13 cellular contexts compared by ENCODE assay signal in the genomic region with DNA sequence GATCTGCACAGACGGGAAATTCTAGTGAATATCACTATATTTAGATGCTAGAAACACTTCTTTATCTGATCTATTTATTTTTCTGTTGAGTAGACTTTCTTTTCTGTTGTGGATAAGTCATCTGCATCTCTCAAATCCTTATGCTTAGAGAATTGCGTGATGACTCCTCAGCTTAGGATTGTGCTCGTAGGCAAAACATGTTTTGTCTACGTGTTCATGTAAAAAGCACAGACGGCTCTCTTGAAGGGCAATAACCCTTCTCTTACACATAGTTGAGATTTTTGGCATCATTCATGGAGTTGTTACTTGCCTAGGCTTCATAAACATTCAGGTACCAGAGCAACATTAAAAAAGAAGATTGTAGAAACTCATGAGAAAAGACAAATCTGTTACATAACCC. TPM values are rescaled to one million over a fixed set of nuclear protein-coding genes. Genes with fewer than 3 reads are reported as not detected.
DNase-seq lines count a peak whose midpoint lies in the region; ATAC-seq and TF ChIP-seq lines count a peak whose summit lies in the region.
"Had no signal": no experiment of that assay in that cellular context is flagged by ENCODE, and none has a peak within 500 bp of the region (broad histone marks: within the 10 kb centered on the region; RNA-seq: fewer than 3 reads in every experiment).

No MANE protein-coding gene starts in this region.

- H3K9ac ChIP-seq in mammary epithelial cell (ENCODE audit: insufficient read depth, low read length), result peak overlapping the region; percentile 46

- peak overlapping the region in 2 of 3 experiments; percentile 1 to 6 for H3K4me3 ChIP-seq in mammary epithelial cell (replicated peaks in 1 of 3; ENCODE audit: insufficient read depth in 1 of 3, low read depth in 2 of 3, low read length in 3 of 3)
- H3K4me3 ChIP-seq in tibial artery, result no peak overlapping the region
- H3K4me3 ChIP-seq: right lobe of liver, SJCRH30 had no signal

- BruUV-seq in mammary epithelial cell (replicated peaks; lab: Mats Ljungman, UMichigan), result no TSS peak

- H3K4me1 ChIP-seq in mammary epithelial cell (ENCODE audit: insufficient read depth, low read length), result peaks cover 54% of the 10 kb centered on the region
- H3K4me1 ChIP-seq in tibial artery, result peaks cover 0 to 72% (median 28%) of the 10 kb centered on the region in 4 donors

- ATAC-seq in GM18867 (IDR thresholded peaks at IDR 0.05; ENCODE audit: unreplicated experiment), result no peak
- ATAC-seq: left lobe of liver had no signal

- H3K36me3 ChIP-seq in mammary epithelial cell (ENCODE audit: insufficient read depth, low read length), result no peaks in the 10 kb centered on the region
- no peaks in the 10 kb centered on the region for H3K36me3 ChIP-seq in tibial artery
- H3K36me3 ChIP-seq: right lobe of liver, SJCRH30 had no signal

- no peaks in the 10 kb centered on the region for H4K20me1 ChIP-seq in mammary epithelial cell (ENCODE audit: insufficient read depth, low read length)

- H3K27me3 ChIP-seq in mammary epithelial cell (ENCODE audit: insufficient read depth, low read length), result no peaks in the 10 kb centered on the region
- H3K27me3 ChIP-seq in tibial artery, result no peaks in the 10 kb centered on the region
- H3K27me3 ChIP-seq: right lobe of liver, SJCRH30 had no signal

- TF ChIP-seq CTCF in mammary epithelial cell (conservative IDR thresholded peaks at IDR 0.05 in 1 of 2, IDR thresholded peaks at IDR 0.05 in 1 of 2; ENCODE audit: extremely low read depth in 1 of 2, insufficient read depth in 1 of 2, low read depth in 1 of 2, low read length in 2 of 2) (no peak), tibial artery (IDR thresholded peaks at IDR 0.05) (no peak)

- peaks cover 96% of the 10 kb centered on the region for H3K79me2 ChIP-seq in mammary epithelial cell (ENCODE audit: insufficient read depth, low read length)

- peak overlapping the region; percentile 75 for H3K4me2 ChIP-seq in mammary epithelial cell (ENCODE audit: insufficient read depth, low read depth, low read length)

- no peak overlapping the region for H2AFZ ChIP-seq in mammary epithelial cell (ENCODE audit: low read depth, low read length)

- DNase-seq in HS-5 (ENCODE audit: low read depth) (peak; percentile 15), mammary epithelial cell (peak; percentile 92), iris pigment epithelial cell (ENCODE audit: low read depth) (peak; percentile 99), tibial artery (no peak), DMS114 treated with DMSO at 0.1 percent for 48 hours (lab: John Stamatoyannopoulos, UW; ENCODE audit: unreplicated experiment) (no peak), NCI-H82 (lab: John Stamatoyannopoulos, UW) (no peak), D341Med (ENCODE audit: low spot score) (no peak)
- DNase-seq: activated CD4-positive, alpha-beta T cell treated with anti-CD3 and anti-CD28 coated beads for 4 hours; activated naive CD4-positive, alpha-beta T cell treated with Interleukin-2 at 50 U/mL for 16 hours; right lobe of liver; SJCRH30 had no signal

- H3K9me3 ChIP-seq in mammary epithelial cell (replicated peaks; ENCODE audit: insufficient read depth, low read length), result no peaks in the 10 kb centered on the region
- H3K9me3 ChIP-seq in tibial artery, result no peaks in the 10 kb centered on the region
- H3K9me3 ChIP-seq: right lobe of liver, SJCRH30 had no signal

- dilution Hi-C loops in mammary epithelial cell (cut with HindIII; ENCODE audit: low sequenced_read_pairs), result no loop called here

- H3K27ac ChIP-seq in mammary epithelial cell (ENCODE audit: insufficient read depth, low read depth, low read length) (peak overlapping the region; percentile 91), tibial artery (peak overlapping the region; percentile 30 to 33)
- H3K27ac ChIP-seq: SJCRH30 had no signal

- CTCF ChIA-PET in mammary epithelial cell (lab: Charles Lee; ENCODE audit: low non-redundant PET), result no interaction called here

- WGBS in mammary epithelial cell (ENCODE audit: low coverage, missing lambda C conversion rate), result 0% methylated on average over 4 of the region's 5 CpGs

- intact Hi-C loops in mammary epithelial cell (cut with micrococcal nuclease), result loop anchor here (1.0 kb wide), 1 partner anchor 17 kb away; no protein-coding TSS in a partner anchor
- intact Hi-C loops in tibial artery (cut with DNase I; ENCODE audit: low total_unique reads), result no loop called here

- in situ Hi-C loops in mammary epithelial cell (cut with MboI; ENCODE audit: low sequenced_read_pairs in 2 of 2), result no loop called here

RNA-seq across cellular contexts. Expression of a gene that starts 18.6 kb away (rescaled TPM):
- 100 to 1,000 TPM; 114 to 136 TPM for total RNA-seq in mammary epithelial cell
- polyA plus RNA-seq in mammary epithelial cell, result 41.2 TPM
- 266 TPM for polyA minus RNA-seq in mammary epithelial cell

Comparison
In these comparisons a context has a peak if more than half of its experiments do, and no peak if none do; other contexts are left out.
1. DNase-seq: peak in HS-5 (single experiment), mammary epithelial cell (single experiment) and iris pigment epithelial cell (single experiment); none in tibial artery (0 of 2), DMS114 treated with DMSO at 0.1 percent for 48 hours (single experiment), NCI-H82 (single experiment) and D341Med (single experiment).
2. H3K4me3 ChIP-seq: peak in mammary epithelial cell (2 of 3); none in tibial artery (0 of 2).